8 cellular contexts compared by ENCODE assay signal in the genomic region with DNA sequence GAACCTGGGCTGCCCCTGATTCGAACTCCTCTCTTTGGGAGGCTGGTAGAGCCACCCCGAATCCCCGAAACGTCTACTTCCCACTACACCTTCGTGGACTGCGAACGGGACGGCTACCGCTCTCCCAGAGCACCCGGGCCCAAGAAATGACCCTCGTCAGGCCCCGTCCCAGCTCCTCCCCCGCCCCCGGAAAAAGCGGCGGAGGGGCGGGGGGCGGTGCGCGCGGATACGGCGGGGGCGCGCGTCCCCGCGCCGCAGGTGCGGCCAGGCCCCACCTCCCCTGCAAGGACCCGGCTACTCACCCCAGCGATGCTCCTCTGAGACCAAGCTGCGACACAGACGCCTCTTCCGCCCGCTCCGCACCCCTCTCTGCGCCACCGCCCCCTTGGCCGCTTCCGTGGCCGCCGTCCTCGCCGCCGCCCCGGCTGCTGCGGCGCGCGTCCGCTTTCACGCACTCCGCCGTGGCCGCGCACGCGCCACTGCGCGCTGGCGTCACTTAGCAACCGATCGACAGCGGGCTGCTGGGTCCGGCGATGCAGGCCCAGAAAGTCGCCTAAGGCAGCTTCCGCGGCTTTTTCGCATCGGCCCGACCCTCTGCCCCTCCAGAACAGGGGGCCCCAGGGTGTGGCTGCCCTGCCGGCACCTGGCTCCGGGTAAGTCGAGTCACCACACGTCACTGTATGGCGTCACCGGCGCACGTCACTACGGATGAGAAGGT. TPM values are rescaled to one million over a fixed set of nuclear protein-coding genes. Genes with fewer than 3 reads are reported as not detected.
DNase-seq lines count a peak whose midpoint lies in the region; ATAC-seq, FAIRE-seq and TF ChIP-seq lines count a peak whose summit lies in the region.

A gene (minus strand): TSS at position 432 of the 718 bp plus-strand sequence.

- H3K27ac ChIP-seq in DOHH2 (ENCODE audit: low read depth, low read length) (peak within 1 kb of the TSS; percentile 59), neuronal stem cell (replicated peaks; ENCODE audit: low read length) (peak within 1 kb of the TSS; percentile 95)

- H2AFZ ChIP-seq in neuronal stem cell (ENCODE audit: low read length) = peak within 1 kb of the TSS; percentile 99

- H2BK5ac ChIP-seq in neuronal stem cell (ENCODE audit: low read length) = peak within 1 kb of the TSS; percentile 91

- H2BK15ac ChIP-seq in neuronal stem cell (ENCODE audit: low read length) = peak within 1 kb of the TSS; percentile 65

- H4K91ac ChIP-seq in neuronal stem cell (ENCODE audit: low read depth, low read length, poor library complexity) = peak within 1 kb of the TSS; percentile 65

- H3K4ac ChIP-seq in neuronal stem cell (ENCODE audit: low read length) = no peak within 1 kb of the TSS

- peak within 1 kb of the TSS; percentile 85 for H3K9ac ChIP-seq in neuronal stem cell (ENCODE audit: low read depth, low read length, poor library complexity)

- H2BK120ac ChIP-seq in neuronal stem cell (ENCODE audit: low read depth, low read length) = no peak within 1 kb of the TSS

- no peak for TF ChIP-seq CTCF in DOHH2 (IDR thresholded peaks at IDR 0.05; ENCODE audit: low read depth, low read length, poor library complexity, severe bottlenecking)
- no peak for TF ChIP-seq CTCF in subcutaneous adipose tissue (IDR thresholded peaks at IDR 0.05; ENCODE audit: low read depth)

- H4K8ac ChIP-seq in neuronal stem cell (ENCODE audit: low read depth, low read length) = peak within 1 kb of the TSS; percentile 68

- H3K27me3 ChIP-seq in DOHH2 (ENCODE audit: control insufficient read depth, low read length) (no peaks in the 10 kb centered on the region), neuronal stem cell (ENCODE audit: control insufficient read depth in 3 of 3, insufficient read depth in 3 of 3, low read depth in 1 of 3, low read length in 3 of 3) (no peaks in the 10 kb centered on the region)

- H3F3A ChIP-seq in DOHH2 (ENCODE audit: control insufficient read depth, insufficient read depth) = peaks cover 5% of the 10 kb centered on the region; the same call in 1 of the 2 replicates

- no CpG with 5 or more reads among the region's 82 CpGs for WGBS in neuronal stem cell (ENCODE audit: extremely low coverage in 2 of 2, insufficient read length in 2 of 2, insufficient replicate concordance in 1 of 2), 2 donors

- peaks cover 19% of the 10 kb centered on the region for H3K4me1 ChIP-seq in DOHH2 (ENCODE audit: control insufficient read depth, low read length)
- peaks cover 2 to 3% of the 10 kb centered on the region in 2 donors for H3K4me1 ChIP-seq in neuronal stem cell (ENCODE audit: control insufficient read depth in 2 of 2, insufficient read depth in 1 of 2, low read depth in 1 of 2, low read length in 2 of 2)

- no peak for FAIRE-seq in frontal cortex (lab: Jason Lieb, UNC)

- H3K23ac ChIP-seq in neuronal stem cell (ENCODE audit: low read depth, low read length, poor library complexity) = peak within 1 kb of the TSS; percentile 22

- peak within 1 kb of the TSS; percentile 26 for H2BK12ac ChIP-seq in neuronal stem cell (ENCODE audit: low read length)

- H3K4me3 ChIP-seq in DOHH2 (ENCODE audit: low read length) = peak within 1 kb of the TSS; percentile 92
- H3K4me3 ChIP-seq in neuronal stem cell (ENCODE audit: low read length in 2 of 2) = peak within 1 kb of the TSS; percentile 61 to 97

- H3K4me2 ChIP-seq in DOHH2 (ENCODE audit: low read length) (peak within 1 kb of the TSS; percentile 77), neuronal stem cell (ENCODE audit: insufficient read depth, low read length, poor library complexity, severe bottlenecking) (peak within 1 kb of the TSS; percentile 89)

- H3K36me3 ChIP-seq in DOHH2 (ENCODE audit: control insufficient read depth, low read length) = no peaks in the 10 kb centered on the region
- H3K36me3 ChIP-seq in neuronal stem cell (replicated peaks in 1 of 2; ENCODE audit: control insufficient read depth in 2 of 2, insufficient read depth in 2 of 2, low read length in 2 of 2) = no peaks in the 10 kb centered on the region

- no peaks in the 10 kb centered on the region for H3K79me1 ChIP-seq in neuronal stem cell (ENCODE audit: low read depth, low read length)

- in situ Hi-C loops in KBM-7 (cut with MboI; ENCODE audit: low pct_unique_long_range_greater_than_20kb, low sequenced_read_pairs) = no loop called here

- no peaks in the 10 kb centered on the region for H3K9me2 ChIP-seq in DOHH2 (replicated peaks; ENCODE audit: control insufficient read depth, low read length)

- no peaks in the 10 kb centered on the region for H3K9me3 ChIP-seq in DOHH2 (ENCODE audit: control insufficient read depth, insufficient read depth, low read length)
- no peaks in the 10 kb centered on the region for H3K9me3 ChIP-seq in neuronal stem cell (replicated peaks in 1 of 2; ENCODE audit: control insufficient read depth in 2 of 2, insufficient read depth in 1 of 2, low read depth in 1 of 2, low read length in 2 of 2)

- peak; percentile 75 for ATAC-seq in GM21717 (IDR thresholded peaks at IDR 0.05; ENCODE audit: unreplicated experiment)

- H3K79me2 ChIP-seq in DOHH2 (ENCODE audit: control insufficient read depth, low read length) = peaks cover 23% of the 10 kb centered on the region

- H4K20me1 ChIP-seq in DOHH2 (ENCODE audit: control insufficient read depth, insufficient read depth, low read depth, low read length) = no peaks in the 10 kb centered on the region

- no peak within 1 kb of the TSS for H2AK5ac ChIP-seq in neuronal stem cell (ENCODE audit: low read depth, low read length)

- DNase-seq in KBM-7 (peak; percentile 83), SHP77 treated with DMSO at 0.1 percent for 48 hours (lab: John Stamatoyannopoulos, UW) (peak; percentile 42), frontal cortex (ENCODE audit: low spot score in 2 of 2) (peak; percentile 79 to 80), neuronal stem cell (ENCODE audit: low spot score) (peak; percentile 80)
- peak; percentile 66 for DNase-seq in activated gamma-delta T cell treated with anti-CD3 and anti-CD28 coated beads, Interleukin-2, amount 50 U/mL, for 16 hours (ENCODE audit: low read depth)

- no peak within 1 kb of the TSS for H3K14ac ChIP-seq in neuronal stem cell (ENCODE audit: low read length)

- peak within 1 kb of the TSS; percentile 100 for H3K18ac ChIP-seq in neuronal stem cell (ENCODE audit: low read length)

RNA-seq across cellular contexts. Expression of the gene that starts here (rescaled TPM):
- 28.1 TPM for total RNA-seq in frontal cortex
- polyA plus RNA-seq in neuronal stem cell (2013, experiment 1 of 2) = 2.4 TPM
- 2.3 TPM for polyA plus RNA-seq in neuronal stem cell (2013, experiment 2 of 2)
- total RNA-seq in subcutaneous adipose tissue = 10 to 100 TPM; 11.7 to 17.7 (median 14.1) TPM

Comparison
In these comparisons a context has a peak if more than half of its experiments do, and no peak if none do; other contexts are left out.
1. Peak in every context shown above with its lines: DNase-seq, ATAC-seq, H3K4me3 ChIP-seq and H3K27ac ChIP-seq.